Comparison of ENCODE assay signal across 8 cellular contexts in genomic region chr16:24504467-24505345, GRCh38. TPM values are rescaled to one million over a fixed set of nuclear protein-coding genes. Genes with fewer than 3 reads are reported as not detected.
DNase-seq lines count a peak whose midpoint lies in the region; ATAC-seq and TF ChIP-seq lines count a peak whose summit lies in the region.

No MANE protein-coding gene starts in this region.

- intact Hi-C loops in uterus (cut with DNase I; ENCODE audit: low total_unique reads): no loop called here

- peak; percentile 85 for TF ChIP-seq RAD21 in Ishikawa (IDR thresholded peaks at IDR 0.05; ENCODE audit: low read depth)

- H3K4me1 ChIP-seq in gastroesophageal sphincter: no peaks in the 10 kb centered on the region
- H3K4me1 ChIP-seq in uterus: no peaks in the 10 kb centered on the region

- ATAC-seq in gastroesophageal sphincter: peak; percentile 76

- H3K36me3 ChIP-seq in gastroesophageal sphincter (no peaks in the 10 kb centered on the region), uterus (no peaks in the 10 kb centered on the region)

- no peaks in the 10 kb centered on the region for H3K9me3 ChIP-seq in gastroesophageal sphincter
- no peaks in the 10 kb centered on the region for H3K9me3 ChIP-seq in uterus

- H3K4me3 ChIP-seq in gastroesophageal sphincter (no peak overlapping the region), uterus (no peak overlapping the region)

- TF ChIP-seq EP300 in Ishikawa (IDR thresholded peaks at IDR 0.05; ENCODE audit: borderline replicate concordance) (no peak), gastroesophageal sphincter (IDR thresholded peaks at IDR 0.05) (no peak)

- peak; percentile 81 for TF ChIP-seq CTCF in RWPE1 (conservative IDR thresholded peaks at IDR 0.05; ENCODE audit: low read depth)
- TF ChIP-seq CTCF in gastroesophageal sphincter (IDR thresholded peaks at IDR 0.05): peak in 3 of 4 experiments; percentile 56 to 75 (median 68)
- TF ChIP-seq CTCF in uterus (IDR thresholded peaks at IDR 0.05): peak; percentile 56 to 70 (median 66)

- WGBS in gastroesophageal sphincter (ENCODE audit: low coverage in 1 of 2), 2 donors: 27 to 56% methylated on average over 8 to 11 of the region's 18 CpGs

- TF ChIP-seq POLR2A in gastroesophageal sphincter (IDR thresholded peaks at IDR 0.05) (no peak), uterus (IDR thresholded peaks at IDR 0.05) (no peak)

- CTCF ChIA-PET in RWPE1 (lab: Yijun Ruan, JAX): interaction anchor here (0.6 to 3.0 kb wide), 22 partner anchors 9 to 701 kb away, joined by 3 to 25 read pairs (median 4); no protein-coding TSS in a partner anchor

- POLR2A ChIA-PET in RWPE1 (lab: Yijun Ruan, JAX; ENCODE audit: low non-redundant PET): no interaction called here

- H3K27ac ChIP-seq in RWPE1 (no peak overlapping the region), gastroesophageal sphincter (no peak overlapping the region), uterus (no peak overlapping the region)

- H3K27me3 ChIP-seq in gastroesophageal sphincter: peaks cover 14% of the 10 kb centered on the region
- H3K27me3 ChIP-seq in uterus: no peaks in the 10 kb centered on the region

- DNase-seq in NCI-H510A treated with DMSO at 0.1 percent for 48 hours (lab: John Stamatoyannopoulos, UW): peak; percentile 85
- DNase-seq in NCI-H510A (lab: John Stamatoyannopoulos, UW): no peak
- peak; percentile 59 for DNase-seq in RWPE1 (ENCODE audit: low spot score)
- DNase-seq in activated effector memory CD4-positive, alpha-beta T cell treated with Interleukin-2 at 50 U/mL for 16 hours: peak; percentile 34
- peak; percentile 67 for DNase-seq in pons (ENCODE audit: low spot score)
- DNase-seq in uterus: peak; percentile 25 to 29

TF ChIP-seq in Ishikawa, 13 proteins besides CTCF, POLR2A, EP300 and RAD21:
- no peak for TF ChIP-seq CREB1 (IDR thresholded peaks at IDR 0.05; ENCODE audit: low read depth)
- TF ChIP-seq NFIC (IDR thresholded peaks at IDR 0.05): no peak
- TF ChIP-seq REST (IDR thresholded peaks at IDR 0.05; ENCODE audit: low read depth): no peak
- no peak for TF ChIP-seq MAX (IDR thresholded peaks at IDR 0.05)
- TF ChIP-seq TAF1 (IDR thresholded peaks at IDR 0.05; ENCODE audit: low read depth): no peak
- no peak for TF ChIP-seq FOXM1 (IDR thresholded peaks at IDR 0.05; ENCODE audit: borderline replicate concordance, low read depth)
- no peak for TF ChIP-seq USF1 (IDR thresholded peaks at IDR 0.05)
- TF ChIP-seq TEAD4 (IDR thresholded peaks at IDR 0.05): no peak
- no peak for TF ChIP-seq YY1 (IDR thresholded peaks at IDR 0.05; ENCODE audit: low read depth)
- TF ChIP-seq ZBTB7A (IDR thresholded peaks at IDR 0.05; ENCODE audit: low read depth): no peak
- no peak for TF ChIP-seq CEBPB (IDR thresholded peaks at IDR 0.05)
- no peak for TF ChIP-seq EGR1 (IDR thresholded peaks at IDR 0.05)
- no peak for TF ChIP-seq TCF12 (IDR thresholded peaks at IDR 0.05; ENCODE audit: low read depth)

RNA-seq across cellular contexts. Expression of gene RBBP6, which starts 34.7 kb away (rescaled TPM):
- total RNA-seq in gastroesophageal sphincter (100 to 1,000 TPM in 1 of 4 donors, 10 to 100 TPM in 3; 46.0 to 134 (median 66.1) TPM), uterus (10 to 100 TPM; 48.7 to 89.1 (median 77.7) TPM)
